8 cellular contexts compared by ENCODE assay signal in genomic region chr12:92539966-92540791, GRCh38.
DNase-seq lines count a peak whose midpoint lies in the region; ATAC-seq and TF ChIP-seq lines count a peak whose summit lies in the region.

No MANE protein-coding gene starts in this region.

- H3K9ac ChIP-seq in mesendoderm (ENCODE audit: low read length), result no peak overlapping the region

- POLR2A ChIA-PET in activated CD8-positive, alpha-beta T cell treated with anti-CD3 and anti-CD28 coated beads for 36 hours (lab: Charles Lee), result interaction anchor here (0.6 to 1.8 kb wide), 4 partner anchors 18 to 411 kb away, joined by 3 to 5 read pairs (median 3); no protein-coding TSS in a partner anchor

- CTCF ChIA-PET in activated CD8-positive, alpha-beta T cell treated with anti-CD3 and anti-CD28 coated beads for 36 hours (lab: Charles Lee), result interaction anchor here (1.1 to 1.9 kb wide), 2 partner anchors 37 to 137 kb away, joined by 3 to 6 read pairs; no protein-coding TSS in a partner anchor

- peaks cover 59% of the 10 kb centered on the region for H3K4me1 Mint-ChIP-seq in activated CD8-positive, alpha-beta T cell treated with anti-CD3 and anti-CD28 coated beads for 36 hours (ENCODE audit: low read depth)

- DNase-seq in DMS79 treated with DMSO at 0.1 percent for 48 hours (lab: John Stamatoyannopoulos, UW), result peak; percentile 70
- peak; percentile 29 for DNase-seq in activated CD8-positive, alpha-beta T cell treated with anti-CD3 and anti-CD28 coated beads for 36 hours
- DNase-seq in mesendoderm, result peak; percentile 34
- DNase-seq in lower leg skin (ENCODE audit: low spot score in 2 of 2), result no peak
- DNase-seq in foreskin fibroblast, result no peak
- no peak for DNase-seq in NCI-H82 treated with DMSO at 0.1 percent for 48 hours (lab: John Stamatoyannopoulos, UW; ENCODE audit: unreplicated experiment)
- DNase-seq in omental fat pad (ENCODE audit: low spot score), result no peak

- peaks cover 23% of the 10 kb centered on the region for H3K36me3 Mint-ChIP-seq in activated CD8-positive, alpha-beta T cell treated with anti-CD3 and anti-CD28 coated beads for 36 hours (ENCODE audit: low read depth)

- no peaks in the 10 kb centered on the region for H3K36me3 ChIP-seq in mesendoderm (ENCODE audit: control insufficient read depth, insufficient read depth, low read length)

- H4K5ac ChIP-seq in mesendoderm (ENCODE audit: low read length), result no peak overlapping the region

- no peaks in the 10 kb centered on the region for H3K27me3 Mint-ChIP-seq in activated CD8-positive, alpha-beta T cell treated with anti-CD3 and anti-CD28 coated beads for 36 hours

- no peaks in the 10 kb centered on the region for H3K79me1 ChIP-seq in mesendoderm (ENCODE audit: low read length)

- no peak overlapping the region for H4K8ac ChIP-seq in mesendoderm (ENCODE audit: low read depth, low read length)

- no peak overlapping the region for H3K27ac ChIP-seq in mesendoderm (ENCODE audit: low read depth, low read length)

- peaks cover 3% of the 10 kb centered on the region for H3K9me3 Mint-ChIP-seq in activated CD8-positive, alpha-beta T cell treated with anti-CD3 and anti-CD28 coated beads for 36 hours

- TF ChIP-seq POLR2A in lower leg skin (IDR thresholded peaks at IDR 0.05), result no peak

- H2BK15ac ChIP-seq in mesendoderm (replicated peaks; ENCODE audit: low read depth), result no peak overlapping the region

- H2BK120ac ChIP-seq in mesendoderm (ENCODE audit: low read depth, low read length), result no peak overlapping the region

- no peak for TF ChIP-seq CTCF in activated CD8-positive, alpha-beta T cell treated with anti-CD3 and anti-CD28 coated beads for 36 hours (IDR thresholded peaks at IDR 0.05)
- TF ChIP-seq CTCF in lower leg skin (IDR thresholded peaks at IDR 0.05) (no peak), foreskin fibroblast (IDR thresholded peaks at IDR 0.05; ENCODE audit: low read depth, low read length) (no peak), omental fat pad (IDR thresholded peaks at IDR 0.05) (no peak)

- H3K79me2 ChIP-seq in mesendoderm (ENCODE audit: control insufficient read depth, insufficient read depth, low read length), result no peaks in the 10 kb centered on the region

- H3K4ac ChIP-seq in mesendoderm (ENCODE audit: low read depth, low read length), result no peak overlapping the region

- H3K56ac ChIP-seq in mesendoderm (ENCODE audit: low read length), result no peak overlapping the region

- H3K4me3 Mint-ChIP-seq in activated CD8-positive, alpha-beta T cell treated with anti-CD3 and anti-CD28 coated beads for 36 hours, result no peak overlapping the region

- ATAC-seq in HG02759 (IDR thresholded peaks at IDR 0.05; ENCODE audit: unreplicated experiment), result peak; percentile 39
- peak; percentile 28 for ATAC-seq in activated CD8-positive, alpha-beta T cell treated with anti-CD3 and anti-CD28 coated beads for 36 hours
- no peak for ATAC-seq in omental fat pad (ENCODE audit: low FRiP score)

- H3K27me3 ChIP-seq in mesendoderm (ENCODE audit: insufficient read depth, low read length, poor library complexity), result no peaks in the 10 kb centered on the region

- intact Hi-C loops in activated CD8-positive, alpha-beta T cell treated with anti-CD3 and anti-CD28 coated beads for 36 hours (cut with micrococcal nuclease), result loop anchor here (1.0 kb wide), 1 partner anchor 35 kb away; no protein-coding TSS in a partner anchor
- intact Hi-C loops in lower leg skin (cut with DNase I; ENCODE audit: low total_unique reads), result no loop called here

- peaks cover 2% of the 10 kb centered on the region for H3K4me1 ChIP-seq in mesendoderm (ENCODE audit: control insufficient read depth, low read depth, low read length)

- H3K27ac Mint-ChIP-seq in activated CD8-positive, alpha-beta T cell treated with anti-CD3 and anti-CD28 coated beads for 36 hours, result peak overlapping the region; percentile 94

- H2AK5ac ChIP-seq in mesendoderm (ENCODE audit: low read length), result no peak overlapping the region

- H3K4me3 ChIP-seq in mesendoderm (ENCODE audit: low read length), result no peak overlapping the region
- H3K4me3 ChIP-seq in lower leg skin (ENCODE audit: low read depth, poor library complexity, severe bottlenecking), result no peak overlapping the region
- H3K4me3 ChIP-seq in foreskin fibroblast (ENCODE audit: low read depth in 1 of 2, low read length in 2 of 2), result no peak overlapping the region

- WGBS in mesendoderm (ENCODE audit: extremely low coverage, insufficient coverage, low lambda C conversion rate), result no CpG with 5 or more reads among the region's 13 CpGs
- WGBS in lower leg skin, 2 donors, result 67 to 69% methylated on average over 13 of the region's 13 CpGs

- H3K23ac ChIP-seq in mesendoderm (ENCODE audit: low read length), result no peak overlapping the region

- H2BK5ac ChIP-seq in mesendoderm (ENCODE audit: low read length), result no peak overlapping the region

- no peak overlapping the region for H3K4me2 ChIP-seq in mesendoderm (ENCODE audit: low read length)

- H3K18ac ChIP-seq in mesendoderm (ENCODE audit: low read length), result peak overlapping the region; percentile 1

Comparison
In these comparisons a context has a peak if more than half of its experiments do, and no peak if none do; other contexts are left out.
1. DNase-seq: peak in DMS79 treated with DMSO at 0.1 percent for 48 hours (single experiment), activated CD8-positive, alpha-beta T cell treated with anti-CD3 and anti-CD28 coated beads for 36 hours (single experiment) and mesendoderm (single experiment); none in lower leg skin (0 of 2), foreskin fibroblast (0 of 2), NCI-H82 treated with DMSO at 0.1 percent for 48 hours (single experiment) and omental fat pad (single experiment).